In genomic region chr17:17590141-17590735, GRCh38 we compare ENCODE assay signal across 1 cellular context.
TF ChIP-seq lines count a peak whose summit lies in the region.

No MANE protein-coding gene starts in this region.

TF ChIP-seq in HepG2, 621 proteins besides CTCF, POLR2A, EP300 and RAD21 (continued from another document):
- 0 out of 2 replicates have a peak, but pooled peaks have one; percentile 20 for TF ChIP-seq ATF5 (CRISPR knock-in tag; IDR thresholded peaks at IDR 0.05; ENCODE audit: low read depth)
- TF ChIP-seq ISL2 (CRISPR knock-in tag; IDR thresholded peaks at IDR 0.05): no peak
- TF ChIP-seq PBX2 (CRISPR knock-in tag; IDR thresholded peaks at IDR 0.05): 0 out of 2 replicates have a peak, but pooled peaks have one; percentile 13
- no peak for TF ChIP-seq MYPOP (CRISPR knock-in tag; IDR thresholded peaks at IDR 0.05)
- TF ChIP-seq ZNF20 (CRISPR knock-in tag; IDR thresholded peaks at IDR 0.05): no peak
- no peak for TF ChIP-seq ZNF773 (CRISPR knock-in tag; IDR thresholded peaks at IDR 0.05; ENCODE audit: borderline replicate concordance)
- no peak for TF ChIP-seq CHD4 (IDR thresholded peaks at IDR 0.05; ENCODE audit: borderline replicate concordance, low read length)
- no peak for TF ChIP-seq ATF7 (IDR thresholded peaks at IDR 0.05)
- TF ChIP-seq ATF7 (CRISPR knock-in tag; IDR thresholded peaks at IDR 0.05): no peak
- TF ChIP-seq ZNF3 (CRISPR knock-in tag; IDR thresholded peaks at IDR 0.05): no peak
- no peak for TF ChIP-seq ZSCAN9 (CRISPR knock-in tag; IDR thresholded peaks at IDR 0.05; ENCODE audit: borderline replicate concordance)
